In genomic region chr20:1711266-1711665, GRCh38 we compare ENCODE assay signal across 9 cellular contexts. TPM values are rescaled to one million over a fixed set of nuclear protein-coding genes. Genes with fewer than 3 reads are reported as not detected.
"Had no signal": no experiment of that assay in that cellular context is flagged by ENCODE, and none has a peak within 500 bp of the region (broad histone marks: within the 10 kb centered on the region; RNA-seq: fewer than 3 reads in every experiment).

No MANE protein-coding gene starts in this region.

- ATAC-seq: GM23338, HCT116, K562 had no signal

- DNase-seq: H7, HFFc6, IMR-90, KG1 had no signal

- H3K4me3 Mint-ChIP-seq: GM23338, HFFc6 had no signal

- H3K27ac Mint-ChIP-seq: GM23338, HFFc6 had no signal

- H3K4me1 Mint-ChIP-seq: GM23338 had no signal

- H3K9me3 Mint-ChIP-seq: GM23338, HFFc6 had no signal

RNA-seq across cellular contexts. Expression of gene SIRPG, which starts 53.7 kb away (rescaled TPM):
- total RNA-seq: GM23338, H4, H7, HFFc6, HT-29, IMR-90, K562 had no signal
